In genomic region chr7:130369110-130369711, GRCh38 we compare ENCODE assay signal across 1 cellular context.
TF ChIP-seq lines count a peak whose summit lies in the region.

No MANE protein-coding gene starts in this region.

TF ChIP-seq in IMR-90, 13 proteins besides CTCF, POLR2A, EP300 and RAD21 (continued from another document):
- 0 out of 2 replicates have a peak, but pooled peaks have one; percentile 45 for TF ChIP-seq FOS (IDR thresholded peaks at IDR 0.05; ENCODE audit: low read depth, low read length)
- TF ChIP-seq SMC3 (IDR thresholded peaks at IDR 0.05; ENCODE audit: low read depth, low read length): no peak
- TF ChIP-seq USF2 (IDR thresholded peaks at IDR 0.05; ENCODE audit: low read depth, low read length): no peak
- no peak for TF ChIP-seq RFX5 (IDR thresholded peaks at IDR 0.05; ENCODE audit: low read depth, low read length)
- TF ChIP-seq CEBPB (IDR thresholded peaks at IDR 0.05; ENCODE audit: low read depth, low read length): peak; percentile 74
- no peak for TF ChIP-seq CHD1 (IDR thresholded peaks at IDR 0.05; ENCODE audit: low read depth, low read length)
- TF ChIP-seq BHLHE40 (IDR thresholded peaks at IDR 0.05; ENCODE audit: low read depth, low read length): peak; percentile 55
- no peak for TF ChIP-seq RCOR1 (IDR thresholded peaks at IDR 0.05; ENCODE audit: insufficient replicate concordance, low read length)
- TF ChIP-seq NFE2L2 (IDR thresholded peaks at IDR 0.05; ENCODE audit: low read depth, low read length): no peak
- TF ChIP-seq MAZ (IDR thresholded peaks at IDR 0.05; ENCODE audit: borderline replicate concordance, low read depth, low read length): 0 out of 2 replicates have a peak, but pooled peaks have one; percentile 11
